In genomic region chr20:48308232-48308781, GRCh38 we compare ENCODE assay signal across 22 cellular contexts.
"Had no signal": no experiment of that assay in that cellular context is flagged by ENCODE, and none has a peak within 500 bp of the region (broad histone marks: within the 10 kb centered on the region; RNA-seq: fewer than 3 reads in every experiment).

No MANE protein-coding gene starts in this region.

- H3K4me3 ChIP-seq: ascending aorta, body of pancreas, Peyer's patch, SJCRH30 had no signal

- H3K27ac ChIP-seq: ascending aorta, body of pancreas, Peyer's patch, SJCRH30 had no signal

- H3K36me3 ChIP-seq: ascending aorta, Peyer's patch, SJCRH30 had no signal

- ATAC-seq: activated naive CD4-positive, alpha-beta T cell treated with anti-CD3 and anti-CD28 coated beads, Interleukin-2, amount 50 U/mL, for 72 hours; activated naive CD8-positive, alpha-beta T cell treated with anti-CD3 and anti-CD28 coated beads, Interleukin-2, amount 50 U/mL, for 24 hours; activated T-cell treated with anti-CD3 and anti-CD28 coated beads, Interleukin-2, amount 50 U/mL, for 4 hours; body of pancreas; T-helper 17 cell had no signal

- H3K27me3 ChIP-seq: ascending aorta, body of pancreas, Peyer's patch, SJCRH30 had no signal

- DNase-seq: activated CD4-positive, alpha-beta memory T cell treated with anti-CD3 and anti-CD28 coated beads for 36 hours; activated CD4-positive, alpha-beta T cell treated with anti-CD3 and anti-CD28 coated beads, Interleukin-2, amount 10 ng/mL, durations not matched to agents 7 days and 5 days; activated CD4-positive, CD25-positive, alpha-beta regulatory T cell; activated CD8-positive, alpha-beta memory T cell treated with anti-CD3 and anti-CD28 coated beads for 24 hours; activated effector memory CD4-positive, alpha-beta T cell treated with anti-CD3 and anti-CD28 coated beads, Interleukin-2, amount 50 U/mL, for 16 hours; activated naive CD4-positive, alpha-beta T cell treated with Interleukin-2 at 50 U/mL for 16 hours; activated naive CD8-positive, alpha-beta T cell treated with anti-CD3 and anti-CD28 coated beads, Interleukin-2, amount 50 U/mL, for 24 hours; activated T-cell treated with anti-CD3 and anti-CD28 coated beads, Interleukin-2, amount 50 U/mL, for 4 hours; amniotic stem cell; body of pancreas; KG1; NCI-H1048; NCI-H1436; NCI-H1694 treated with DMSO at 0.1 percent for 48 hours; NCI-H2029 treated with DMSO at 0.1 percent for 48 hours; Peyer's patch; Right ventricle myocardium superior; SJCRH30; T-helper 17 cell; T-helper 9 cell had no signal
